Comparison of ENCODE assay signal across 8 cellular contexts in genomic region chr9:137205126-137206069, GRCh38. TPM values are rescaled to one million over a fixed set of nuclear protein-coding genes. Genes with fewer than 3 reads are reported as not detected.
A peak's percentile ranks its signal among the peaks of the same experiment; 100 is the strongest.
DNase-seq lines count a peak whose midpoint lies in the region; ATAC-seq and TF ChIP-seq lines count a peak whose summit lies in the region.

Gene NDOR1 (plus strand): TSS chr9:137205700. CDS start chr9:137205778, 78 bp downstream.
Gene TMEM203 (minus strand): TSS chr9:137205648. CDS start chr9:137205414, 234 bp downstream.

- H3K4me1 ChIP-seq in testis, result peaks cover 35% of the 10 kb centered on the region

- TF ChIP-seq POLR2A in testis (IDR thresholded peaks at IDR 0.05), result no peak

- POLR2A ChIA-PET in activated naive CD8-positive, alpha-beta T cell treated with anti-CD3 and anti-CD28 coated beads, Interleukin-2, amount 10 ng/mL, durations not matched to agents 7 days and 5 days (lab: Charles Lee), result interaction anchor here (0.6 to 4.0 kb wide), 11 partner anchors 10 to 96 kb away, joined by 3 to 31 read pairs (median 5); partner anchors contain the start of genes ANAPC2, CYSRT1, NELFB and NRARP

- H3K27me3 ChIP-seq in testis, result no peaks in the 10 kb centered on the region

- no peaks in the 10 kb centered on the region for H3K36me3 ChIP-seq in testis (ENCODE audit: low read depth, missing control alignments)

- no peak for TF ChIP-seq CTCF in osteocyte (IDR thresholded peaks at IDR 0.05)
- TF ChIP-seq CTCF in testis (IDR thresholded peaks at IDR 0.05), result no peak

- no peaks in the 10 kb centered on the region for H3K9me3 Mint-ChIP-seq in activated naive CD8-positive, alpha-beta T cell treated with anti-CD3 and anti-CD28 coated beads, Interleukin-2, amount 10 ng/mL, durations not matched to agents 7 days and 5 days
- no peaks in the 10 kb centered on the region for H3K9me3 Mint-ChIP-seq in osteocyte (ENCODE audit: unreplicated experiment)

- H3K4me1 Mint-ChIP-seq in activated naive CD8-positive, alpha-beta T cell treated with anti-CD3 and anti-CD28 coated beads, Interleukin-2, amount 10 ng/mL, durations not matched to agents 7 days and 5 days, result peaks cover 35% of the 10 kb centered on the region
- peaks cover 49% of the 10 kb centered on the region for H3K4me1 Mint-ChIP-seq in osteocyte (ENCODE audit: unreplicated experiment)

- DNase-seq in DMS 273 (lab: John Stamatoyannopoulos, UW; ENCODE audit: unreplicated experiment), result peak; percentile 95
- peak; percentile 40 for DNase-seq in GOT3 (lab: John Stamatoyannopoulos, UW)
- peak; percentile 45 for DNase-seq in NCI-H1092 treated with DMSO at 0.1 percent for 48 hours (lab: John Stamatoyannopoulos, UW)
- peak; percentile 91 for DNase-seq in T follicular helper cell (ENCODE audit: low read depth)
- DNase-seq in activated naive CD8-positive, alpha-beta T cell treated with anti-CD3 and anti-CD28 coated beads, Interleukin-2, amount 10 ng/mL, durations not matched to agents 7 days and 5 days, result peak; percentile 97
- DNase-seq in head of caudate nucleus, result peak; percentile 88 to 100 (median 98)
- DNase-seq in osteocyte (ENCODE audit: extremely low spot score, unreplicated experiment), result peak; percentile 95
- peak; percentile 95 for DNase-seq in testis

- no peaks in the 10 kb centered on the region for H3K9me3 ChIP-seq in testis

- no peaks in the 10 kb centered on the region for H3K27me3 Mint-ChIP-seq in activated naive CD8-positive, alpha-beta T cell treated with anti-CD3 and anti-CD28 coated beads, Interleukin-2, amount 10 ng/mL, durations not matched to agents 7 days and 5 days
- H3K27me3 Mint-ChIP-seq in osteocyte (ENCODE audit: unreplicated experiment), result no peaks in the 10 kb centered on the region

- peak within 1 kb of the TSS; percentile 91 to 99 for H3K4me3 ChIP-seq in testis

- ATAC-seq in activated naive CD8-positive, alpha-beta T cell treated with anti-CD3 and anti-CD28 coated beads, Interleukin-2, amount 10 ng/mL, durations not matched to agents 7 days and 5 days (ENCODE audit: low read depth), result peak; percentile 51

- peak within 1 kb of the TSS; percentile 95 for H3K4me3 Mint-ChIP-seq in activated naive CD8-positive, alpha-beta T cell treated with anti-CD3 and anti-CD28 coated beads, Interleukin-2, amount 10 ng/mL, durations not matched to agents 7 days and 5 days
- H3K4me3 Mint-ChIP-seq in osteocyte (ENCODE audit: unreplicated experiment), result peak within 1 kb of the TSS; percentile 86

- H3K36me3 Mint-ChIP-seq in activated naive CD8-positive, alpha-beta T cell treated with anti-CD3 and anti-CD28 coated beads, Interleukin-2, amount 10 ng/mL, durations not matched to agents 7 days and 5 days, result peaks cover 15% of the 10 kb centered on the region
- H3K36me3 Mint-ChIP-seq in osteocyte (ENCODE audit: unreplicated experiment), result peaks cover 8% of the 10 kb centered on the region

- intact Hi-C loops in head of caudate nucleus (cut with DNase I) (no loop called here), testis (cut with DNase I; ENCODE audit: low total_unique reads) (no loop called here)

- WGBS in testis, 2 donors, result 0 to 1% methylated on average over 26 to 63 of the region's 98 CpGs

- H3K27ac ChIP-seq in testis, result peak within 1 kb of the TSS; percentile 8 to 61

- H3K27ac Mint-ChIP-seq in activated naive CD8-positive, alpha-beta T cell treated with anti-CD3 and anti-CD28 coated beads, Interleukin-2, amount 10 ng/mL, durations not matched to agents 7 days and 5 days, result peak within 1 kb of the TSS; percentile 90
- peak within 1 kb of the TSS; percentile 85 for H3K27ac Mint-ChIP-seq in osteocyte (ENCODE audit: unreplicated experiment)

RNA-seq across cellular contexts. Expression of gene NDOR1, which starts in this region (rescaled TPM):
- total RNA-seq in activated naive CD8-positive, alpha-beta T cell treated with anti-CD3 and anti-CD28 coated beads, Interleukin-2, amount 10 ng/mL, durations not matched to agents 7 days and 5 days, result 10 to 100 TPM; 38.8 to 39.8 TPM
- total RNA-seq in osteocyte (15.5 and 20.5 TPM in 2 replicates), testis (10 to 100 TPM; 27.5 to 29.1 TPM)
- polyA plus RNA-seq in testis (ENCODE audit: insufficient read depth, low read depth, low replicate concordance), result 21.9 TPM

RNA-seq across cellular contexts. Expression of gene TMEM203, which starts in this region (rescaled TPM):
- total RNA-seq in activated naive CD8-positive, alpha-beta T cell treated with anti-CD3 and anti-CD28 coated beads, Interleukin-2, amount 10 ng/mL, durations not matched to agents 7 days and 5 days, result 10 to 100 TPM; 37.4 to 39.4 TPM
- total RNA-seq in osteocyte (40.5 and 41.2 TPM in 2 replicates), testis (10 to 100 TPM; 48.0 to 51.2 TPM)
- 36.3 TPM for polyA plus RNA-seq in testis (ENCODE audit: insufficient read depth, low read depth, low replicate concordance)

Comparison
In these comparisons a context has a peak if more than half of its experiments do, and no peak if none do; other contexts are left out.
1. Peak in every context shown above with its lines: DNase-seq, ATAC-seq, H3K4me3 ChIP-seq and H3K27ac ChIP-seq.
2. DNase-seq: peak in every context shown above with its lines; median percentile 98 in head of caudate nucleus; 97 in activated naive CD8-positive, alpha-beta T cell treated with anti-CD3 and anti-CD28 coated beads, Interleukin-2, amount 10 ng/mL, durations not matched to agents 7 days and 5 days; 95 in DMS 273; 95 in osteocyte; 95 in testis; 91 in T follicular helper cell; 45 in NCI-H1092 treated with DMSO at 0.1 percent for 48 hours; 40 in GOT3.